ENCODE assay signal across 20 cellular contexts in genomic region chr5:56337715-56338319, GRCh38.
DNase-seq lines count a peak whose midpoint lies in the region; ATAC-seq, FAIRE-seq and TF ChIP-seq lines count a peak whose summit lies in the region.
"Had no signal": no experiment of that assay in that cellular context is flagged by ENCODE, and none has a peak within 500 bp of the region (broad histone marks: within the 10 kb centered on the region; RNA-seq: fewer than 3 reads in every experiment).

No MANE protein-coding gene starts in this region.

- in situ Hi-C loops in K562 (cut with MboI), result no loop called here

- H4K20me1 ChIP-seq in K562 (replicated peaks; ENCODE audit: control insufficient read depth, insufficient read depth, low read length), result no peaks in the 10 kb centered on the region

- H3K18ac ChIP-seq in mesenchymal stem cell (ENCODE audit: low read depth in 1 of 2, low read length in 2 of 2), result peak overlapping the region; percentile 24 to 56

- H3K4me2 ChIP-seq in K562 (ENCODE audit: insufficient read depth, low read length), result no peak overlapping the region
- H3K4me2 ChIP-seq in mesenchymal stem cell (ENCODE audit: low read length, poor library complexity, severe bottlenecking), result no peak overlapping the region
- H3K4me2 ChIP-seq: A549, KMS-11 had no signal

- no peaks in the 10 kb centered on the region for H3K79me1 ChIP-seq in mesenchymal stem cell (replicated peaks; ENCODE audit: low read length, poor library complexity, severe bottlenecking)

- H3K27me3 Mint-ChIP-seq in activated T-helper 17 cell treated with anti-CD3 and anti-CD28 coated beads, Interleukin-2, amount 50 U/mL, for 72 hours, result no peaks in the 10 kb centered on the region
- H3K27me3 Mint-ChIP-seq: CD4-positive, CD25-positive, alpha-beta regulatory T cell had no signal

- intact Hi-C loops in K562 (cut with micrococcal nuclease), result no loop called here

- H3K27ac Mint-ChIP-seq in activated T-helper 17 cell treated with anti-CD3 and anti-CD28 coated beads, Interleukin-2, amount 50 U/mL, for 72 hours, result no peak overlapping the region

- H2BK15ac ChIP-seq in mesenchymal stem cell (ENCODE audit: low read depth, poor library complexity, severe bottlenecking), result no peak overlapping the region

- H2AFZ ChIP-seq in K562 (ENCODE audit: low read depth, low read length) (no peak overlapping the region), mesenchymal stem cell (ENCODE audit: low read depth, low read length) (no peak overlapping the region)

- H3K4ac ChIP-seq in mesenchymal stem cell (ENCODE audit: low read depth in 1 of 2, low read length in 2 of 2), result peak overlapping the region in 1 of 2 experiments; percentile 41

- no peak for TF ChIP-seq RAD21 in K562 (CRISPR knock-in tag; conservative IDR thresholded peaks at IDR 0.05 in 1 of 2, IDR thresholded peaks at IDR 0.05 in 1 of 2)

- H3K9me3 ChIP-seq in K562 (replicated peaks; ENCODE audit: control insufficient read depth, insufficient read depth, low read depth, low read length), result no peaks in the 10 kb centered on the region
- peaks cover 9% of the 10 kb centered on the region for H3K9me3 ChIP-seq in mesenchymal stem cell (ENCODE audit: control insufficient read depth, low read length)
- H3K9me3 ChIP-seq: BE2C, SJSA1 had no signal

- CTCF ChIA-PET in K562 (lab: Yijun Ruan, JAX; ENCODE audit: low intra/inter-chr PET ratio), result no interaction called here

- DNase-seq in EH (ENCODE audit: low read depth), result peak; percentile 25
- DNase-seq in NCI-H226, result peak; percentile 12
- DNase-seq in K562 (ENCODE audit: extremely low read depth in 1 of 4, low spot score in 3 of 4), result no peak
- DNase-seq in mesenchymal stem cell, result peak; percentile 48
- DNase-seq in urothelium cell line (ENCODE audit: low spot score), result no peak
- no peak for DNase-seq in activated naive CD4-positive, alpha-beta T cell treated with anti-CD3 and anti-CD28 coated beads, Interleukin-2, amount 50 U/mL, for 16 hours
- DNase-seq: BE2C; CD4-positive, CD25-positive, alpha-beta regulatory T cell; NCI-H1092 treated with DMSO at 0.1 percent for 48 hours; NCI-H1436 treated with DMSO at 0.1 percent for 48 hours; NCI-H1930; NCI-H524 treated with DMSO at 0.1 percent for 48 hours; OCI-M1 had no signal

- H2AK5ac ChIP-seq in mesenchymal stem cell (ENCODE audit: low read length, severe bottlenecking), result no peak overlapping the region

- H3K27ac ChIP-seq in K562 (ENCODE audit: extremely low read depth, low read depth, low read length) (no peak overlapping the region), mesenchymal stem cell (ENCODE audit: low read length, poor library complexity, severe bottlenecking) (no peak overlapping the region)
- H3K27ac ChIP-seq: A549, HL-60, KMS-11, SJSA1 had no signal

- no peak overlapping the region for H3K23ac ChIP-seq in mesenchymal stem cell (ENCODE audit: low read length in 2 of 2)

- H2BK120ac ChIP-seq in mesenchymal stem cell (ENCODE audit: low read depth, low read length), result no peak overlapping the region

- no peak overlapping the region for H4K8ac ChIP-seq in mesenchymal stem cell (ENCODE audit: low read length)

- H3K4me1 Mint-ChIP-seq in activated T-helper 17 cell treated with anti-CD3 and anti-CD28 coated beads, Interleukin-2, amount 50 U/mL, for 72 hours, result no peaks in the 10 kb centered on the region

- no TSS peak for BruUV-seq in K562 (replicated peaks; lab: Mats Ljungman, UMichigan)

- H3K9me1 ChIP-seq in K562 (ENCODE audit: control insufficient read depth, insufficient read depth, low read length), result no peaks in the 10 kb centered on the region

- no peak for TF ChIP-seq CTCF in K562 (IDR thresholded peaks at IDR 0.05 in 2 of 3, conservative IDR thresholded peaks at IDR 0.05 in 1 of 3; ENCODE audit: insufficient read depth in 2 of 3, low read depth in 1 of 3, low read length in 3 of 3)

- H2BK5ac ChIP-seq in mesenchymal stem cell (ENCODE audit: low read depth, low read length, poor library complexity, severe bottlenecking), result no peak overlapping the region

- POLR2A ChIA-PET in K562 (lab: Yijun Ruan, JAX), result interaction anchor here (0.6 kb wide), 2 partner anchors 216 to 808 kb away, joined by 3 read pairs; no protein-coding TSS in a partner anchor

- FAIRE-seq in K562 (lab: Jason Lieb, UNC) (no peak), urothelium cell line (lab: Jason Lieb, UNC) (no peak)
- FAIRE-seq: A549 had no signal

- H3K36me3 Mint-ChIP-seq in activated T-helper 17 cell treated with anti-CD3 and anti-CD28 coated beads, Interleukin-2, amount 50 U/mL, for 72 hours (ENCODE audit: low read depth), result no peaks in the 10 kb centered on the region

- ATAC-seq in K562 (no peak), GM18520 (IDR thresholded peaks at IDR 0.05; ENCODE audit: unreplicated experiment) (no peak)
- no peak for ATAC-seq in activated T-helper 17 cell treated with anti-CD3 and anti-CD28 coated beads, Interleukin-2, amount 50 U/mL, for 72 hours (replicated peaks)
- ATAC-seq: A549, Right ventricle myocardium inferior had no signal

- H3K4me1 ChIP-seq in K562 (replicated peaks in 1 of 2; ENCODE audit: control insufficient read depth in 2 of 2, insufficient read depth in 2 of 2, low read length in 2 of 2), result no peaks in the 10 kb centered on the region
- no peaks in the 10 kb centered on the region for H3K4me1 ChIP-seq in mesenchymal stem cell (ENCODE audit: control insufficient read depth, insufficient read depth, low read depth, low read length)
- H3K4me1 ChIP-seq: A549, BE2C had no signal

- no peak overlapping the region for H3K4me3 Mint-ChIP-seq in activated T-helper 17 cell treated with anti-CD3 and anti-CD28 coated beads, Interleukin-2, amount 50 U/mL, for 72 hours
- H3K4me3 Mint-ChIP-seq: CD4-positive, CD25-positive, alpha-beta regulatory T cell had no signal

- H3K9ac ChIP-seq in K562 (ENCODE audit: insufficient read depth in 1 of 2, low read depth in 2 of 2, low read length in 2 of 2), result no peak overlapping the region
- no peak overlapping the region for H3K9ac ChIP-seq in mesenchymal stem cell (ENCODE audit: low read length)
- H3K9ac ChIP-seq: KMS-11 had no signal

- WGBS in K562 (ENCODE audit: insufficient coverage, low coverage, missing lambda C conversion rate), result 6% methylated on average over 5 of the region's 5 CpGs
- WGBS in mesenchymal stem cell, result 92% methylated on average over 4 of the region's 5 CpGs

- H3K9me3 Mint-ChIP-seq in activated T-helper 17 cell treated with anti-CD3 and anti-CD28 coated beads, Interleukin-2, amount 50 U/mL, for 72 hours, result peaks cover 27% of the 10 kb centered on the region

- no peak overlapping the region for H4K91ac ChIP-seq in mesenchymal stem cell (ENCODE audit: low read length)

- H3K36me3 ChIP-seq in K562 (ENCODE audit: control insufficient read depth, insufficient read depth, low read length) (no peaks in the 10 kb centered on the region), mesenchymal stem cell (ENCODE audit: control insufficient read depth in 1 of 2, insufficient read depth in 2 of 2, low read depth in 1 of 2, low read length in 2 of 2) (no peaks in the 10 kb centered on the region)
- H3K36me3 ChIP-seq: BE2C, SJSA1 had no signal

- no peak for TF ChIP-seq POLR2A in K562 (conservative IDR thresholded peaks at IDR 0.05)

- TF ChIP-seq EP300 in K562 (IDR thresholded peaks at IDR 0.05; ENCODE audit: low read length), result no peak

- H2BK12ac ChIP-seq in mesenchymal stem cell (ENCODE audit: low read length in 2 of 2), result no peak overlapping the region

- H3K4me3 ChIP-seq in K562 (no peak overlapping the region), mesenchymal stem cell (ENCODE audit: insufficient read depth in 1 of 2, low read depth in 1 of 2, low read length in 2 of 2) (no peak overlapping the region)
- H3K4me3 ChIP-seq: A549, SJSA1 had no signal

- no peak overlapping the region for H3K14ac ChIP-seq in mesenchymal stem cell (ENCODE audit: low read length in 2 of 2)

- H3K27me3 ChIP-seq in K562 (ENCODE audit: control insufficient read depth in 2 of 2, insufficient read depth in 2 of 2, low read length in 2 of 2) (peaks cover 0 to 2% of the 10 kb centered on the region in 2 experiments; a peak in 1 of 5 replicates), mesenchymal stem cell (ENCODE audit: control insufficient read depth in 1 of 2, insufficient read depth in 1 of 2, low read length in 2 of 2) (no peaks in the 10 kb centered on the region)
- H3K27me3 ChIP-seq: BE2C, SJSA1 had no signal

- H3K79me2 ChIP-seq in K562 (ENCODE audit: control insufficient read depth, insufficient read depth, low read length), result no peaks in the 10 kb centered on the region

Comparison
In these comparisons a context has a peak if more than half of its experiments do, and no peak if none do; other contexts are left out.
1. DNase-seq: peak in EH (single experiment), NCI-H226 (single experiment) and mesenchymal stem cell (single experiment); none in K562 (0 of 4), urothelium cell line (single experiment) and activated naive CD4-positive, alpha-beta T cell treated with anti-CD3 and anti-CD28 coated beads, Interleukin-2, amount 50 U/mL, for 16 hours (single experiment).